Comparison of ENCODE assay signal across 8 cellular contexts in genomic region chr6:99905209-99906106, GRCh38.
DNase-seq lines count a peak whose midpoint lies in the region; ATAC-seq and TF ChIP-seq lines count a peak whose summit lies in the region.

No MANE protein-coding gene starts in this region.

- TF ChIP-seq CTCF in body of pancreas (IDR thresholded peaks at IDR 0.05) (peak; percentile 34 to 77 (median 65)), left lung (IDR thresholded peaks at IDR 0.05) (peak; percentile 27 to 53)

- no peaks in the 10 kb centered on the region for H3K36me3 ChIP-seq in body of pancreas (replicated peaks in 1 of 2; ENCODE audit: insufficient read depth in 1 of 2, low read depth in 2 of 2)
- H3K36me3 ChIP-seq in left lung, result no peaks in the 10 kb centered on the region

- H3K36me3 Mint-ChIP-seq in immature natural killer cell, result no peaks in the 10 kb centered on the region

- H3K27ac Mint-ChIP-seq in immature natural killer cell, result no peak overlapping the region

- H3K9me3 ChIP-seq in body of pancreas (no peaks in the 10 kb centered on the region), left lung (no peaks in the 10 kb centered on the region)

- peak; percentile 93 for ATAC-seq in GM19467 (IDR thresholded peaks at IDR 0.05; ENCODE audit: unreplicated experiment)
- peak; percentile 93 for ATAC-seq in HG03442 (IDR thresholded peaks at IDR 0.05; ENCODE audit: unreplicated experiment)
- peak; percentile 90 for ATAC-seq in body of pancreas
- ATAC-seq in left lung, result peak; percentile 88

- H3K27me3 ChIP-seq in body of pancreas, result no peaks in the 10 kb centered on the region
- H3K27me3 ChIP-seq in left lung, result no peaks in the 10 kb centered on the region

- intact Hi-C loops in body of pancreas (cut with DNase I), result no loop called here
- intact Hi-C loops in left lung (cut with DNase I), result no loop called here

- peaks cover 2 to 11% (median 2%) of the 10 kb centered on the region in 3 donors for H3K27me3 Mint-ChIP-seq in immature natural killer cell (ENCODE audit: low read depth in 3 of 3)

- peak; percentile 59 for DNase-seq in DMS53 treated with DMSO at 0.1 percent for 48 hours (lab: John Stamatoyannopoulos, UW; ENCODE audit: unreplicated experiment)
- DNase-seq in NCI-H460 (ENCODE audit: extremely low read depth, low read depth), result peak; percentile 38
- peak; percentile 15 to 59 (median 42) for DNase-seq in body of pancreas
- DNase-seq in left lung, result no peak
- no peak for DNase-seq in NK-92 treated with Interleukin-12 subunit alpha and Interleukin-12 subunit beta, amount 100 ng/mL, for 24 hours (lab: John Stamatoyannopoulos, UW)
- no peak for DNase-seq in immature natural killer cell

- no peak overlapping the region for H3K27ac ChIP-seq in body of pancreas
- H3K27ac ChIP-seq in left lung, result no peak overlapping the region

- no peak for TF ChIP-seq POLR2A in body of pancreas (IDR thresholded peaks at IDR 0.05)

- H3K9me3 Mint-ChIP-seq in immature natural killer cell, result peaks cover 0 to 5% (median under 1%) of the 10 kb centered on the region in 6 donors

- no peak overlapping the region for H3K4me3 Mint-ChIP-seq in immature natural killer cell

- WGBS in body of pancreas, 2 donors, result 39 to 41% methylated on average over 4 of the region's 4 CpGs

- H3K4me1 Mint-ChIP-seq in immature natural killer cell, result no peaks in the 10 kb centered on the region

- peaks cover 4% of the 10 kb centered on the region for H3K4me1 ChIP-seq in body of pancreas
- H3K4me1 ChIP-seq in left lung, result no peaks in the 10 kb centered on the region

- H3K4me3 ChIP-seq in body of pancreas (no peak overlapping the region), left lung (no peak overlapping the region)

Comparison
In these comparisons a context has a peak if more than half of its experiments do, and no peak if none do; other contexts are left out.
1. DNase-seq: peak in DMS53 treated with DMSO at 0.1 percent for 48 hours (single experiment), NCI-H460 (single experiment) and body of pancreas (4 of 4); none in left lung (0 of 2), NK-92 treated with Interleukin-12 subunit alpha and Interleukin-12 subunit beta, amount 100 ng/mL, for 24 hours (single experiment) and immature natural killer cell (0 of 3).
2. Peak in every context shown above with its lines, with median percentiles within 50 percentile points of each other: ATAC-seq.